In genomic region chr19:28727835-28728159, GRCh38 we compare ENCODE assay signal across 15 cellular contexts.
A peak's percentile ranks its signal among the peaks of the same experiment; 100 is the strongest.
DNase-seq lines count a peak whose midpoint lies in the region; ATAC-seq and TF ChIP-seq lines count a peak whose summit lies in the region.
"Had no signal": no experiment of that assay in that cellular context is flagged by ENCODE, and none has a peak within 500 bp of the region (broad histone marks: within the 10 kb centered on the region; RNA-seq: fewer than 3 reads in every experiment).

No MANE protein-coding gene starts in this region.

- H3F3A ChIP-seq in GM23338 (replicated peaks; ENCODE audit: low read depth): no peaks in the 10 kb centered on the region

- intact Hi-C loops in activated CD4-positive, alpha-beta T cell treated with anti-CD3 and anti-CD28 coated beads, Interleukin-2, amount 10 ng/mL, durations not matched to agents 24 days and 14 days (cut with micrococcal nuclease): loop anchor here (5.0 kb wide), 1 partner anchor 800 kb away; the partner anchor contains the start of gene VSTM2B
- intact Hi-C loops in dorsolateral prefrontal cortex (cut with DNase I): no loop called here
- intact Hi-C loops in OCI-LY7 (cut with micrococcal nuclease; ENCODE audit: unreplicated experiment): no loop called here

- H2BK12ac ChIP-seq in neuronal stem cell (ENCODE audit: low read length): no peak overlapping the region

- no peak overlapping the region for H3K23ac ChIP-seq in neuronal stem cell (ENCODE audit: low read depth, low read length, poor library complexity)

- H3K9me2 ChIP-seq in GM23338 (ENCODE audit: insufficient read depth) (no peaks in the 10 kb centered on the region), OCI-LY7 (ENCODE audit: insufficient read depth, low read length) (no peaks in the 10 kb centered on the region)

- H3K4ac ChIP-seq in neuronal stem cell (ENCODE audit: low read length): no peak overlapping the region

- no peak overlapping the region for H2BK15ac ChIP-seq in neuronal stem cell (ENCODE audit: low read length)

- CTCF ChIA-PET in OCI-LY7 (lab: Charles Lee; ENCODE audit: unreplicated experiment): no interaction called here

- H3K79me1 ChIP-seq in neuronal stem cell (ENCODE audit: low read depth, low read length): no peaks in the 10 kb centered on the region

- peaks cover 23% of the 10 kb centered on the region for H3K27me3 Mint-ChIP-seq in activated CD4-positive, alpha-beta T cell treated with anti-CD3 and anti-CD28 coated beads, Interleukin-2, amount 10 ng/mL, durations not matched to agents 24 days and 14 days
- H3K27me3 Mint-ChIP-seq in GM23338 (ENCODE audit: insufficient read depth, low read depth, poor library complexity): peaks cover 3% of the 10 kb centered on the region

- peak overlapping the region; percentile 92; the same call in 1 of the 2 replicates for H2AFZ ChIP-seq in GM23338
- no peak overlapping the region for H2AFZ ChIP-seq in neuronal stem cell (ENCODE audit: low read length)
- H2AFZ ChIP-seq in OCI-LY7 (ENCODE audit: low read length): no peak overlapping the region
- H2AFZ ChIP-seq: hepatocyte had no signal

- no CpG with 5 or more reads among the region's 6 CpGs for WGBS in neuronal stem cell (ENCODE audit: extremely low coverage in 2 of 2, insufficient read length in 2 of 2, insufficient replicate concordance in 1 of 2), 2 donors

- no peak overlapping the region for H3K27ac Mint-ChIP-seq in activated CD4-positive, alpha-beta T cell treated with anti-CD3 and anti-CD28 coated beads, Interleukin-2, amount 10 ng/mL, durations not matched to agents 24 days and 14 days
- H3K27ac Mint-ChIP-seq in GM23338: no peak overlapping the region
- H3K27ac Mint-ChIP-seq: activated CD8-positive, alpha-beta memory T cell treated with anti-CD3 and anti-CD28 coated beads, Interleukin-2, amount 10 ng/mL, durations not matched to agents 7 days and 5 days had no signal

- no peak overlapping the region for H2BK5ac ChIP-seq in neuronal stem cell (ENCODE audit: low read length)

- H3K4me1 Mint-ChIP-seq in activated CD4-positive, alpha-beta T cell treated with anti-CD3 and anti-CD28 coated beads, Interleukin-2, amount 10 ng/mL, durations not matched to agents 24 days and 14 days: no peaks in the 10 kb centered on the region
- H3K4me1 Mint-ChIP-seq in GM23338: no peaks in the 10 kb centered on the region; the same call in 2 of the 3 replicates
- H3K4me1 Mint-ChIP-seq: activated CD8-positive, alpha-beta memory T cell treated with anti-CD3 and anti-CD28 coated beads, Interleukin-2, amount 10 ng/mL, durations not matched to agents 7 days and 5 days had no signal

- H3K27me3 ChIP-seq in GM23338 (ENCODE audit: insufficient read depth) (peaks cover 8% of the 10 kb centered on the region; the same call in 1 of the 2 replicates), dorsolateral prefrontal cortex (peaks cover 0 to 51% (median 27%) of the 10 kb centered on the region in 45 donors), neuronal stem cell (ENCODE audit: control insufficient read depth in 3 of 3, insufficient read depth in 3 of 3, low read depth in 1 of 3, low read length in 3 of 3) (peaks cover 0 to 24% (median 2%) of the 10 kb centered on the region in 3 experiments)

- H3K27ac ChIP-seq in GM23338 (ENCODE audit: low read depth) (no peak overlapping the region), dorsolateral prefrontal cortex (no peak overlapping the region), neuronal stem cell (replicated peaks; ENCODE audit: low read length) (no peak overlapping the region), OCI-LY7 (ENCODE audit: low read depth, low read length, poor library complexity, severe bottlenecking) (no peak overlapping the region)
- H3K27ac ChIP-seq: hepatocyte, upper lobe of right lung had no signal

- no TSS peak for BruUV-seq in OCI-LY7 (replicated peaks; lab: Mats Ljungman, UMichigan)

- 0 out of 2 replicates have a peak, but pooled peaks cover 4% of the 10 kb centered on the region for H3K4me1 ChIP-seq in GM23338 (ENCODE audit: insufficient read depth)
- H3K4me1 ChIP-seq in neuronal stem cell (ENCODE audit: control insufficient read depth in 2 of 2, insufficient read depth in 1 of 2, low read depth in 1 of 2, low read length in 2 of 2): peaks cover 0 to 3% of the 10 kb centered on the region in 2 donors
- H3K4me1 ChIP-seq in OCI-LY7 (ENCODE audit: insufficient read depth, low read length, poor library complexity, severe bottlenecking): no peaks in the 10 kb centered on the region
- H3K4me1 ChIP-seq: upper lobe of right lung had no signal

- H3K4me3 Mint-ChIP-seq in activated CD4-positive, alpha-beta T cell treated with anti-CD3 and anti-CD28 coated beads, Interleukin-2, amount 10 ng/mL, durations not matched to agents 24 days and 14 days: peak overlapping the region; percentile 64
- peak overlapping the region; percentile 61 for H3K4me3 Mint-ChIP-seq in GM23338
- H3K4me3 Mint-ChIP-seq: activated CD8-positive, alpha-beta memory T cell treated with anti-CD3 and anti-CD28 coated beads, Interleukin-2, amount 10 ng/mL, durations not matched to agents 7 days and 5 days had no signal

- H2BK120ac ChIP-seq in neuronal stem cell (ENCODE audit: low read depth, low read length): no peak overlapping the region

- H3K9ac ChIP-seq in neuronal stem cell (ENCODE audit: low read depth, low read length, poor library complexity): no peak overlapping the region

- no peaks in the 10 kb centered on the region for H3K36me3 Mint-ChIP-seq in activated CD4-positive, alpha-beta T cell treated with anti-CD3 and anti-CD28 coated beads, Interleukin-2, amount 10 ng/mL, durations not matched to agents 24 days and 14 days (ENCODE audit: low read depth)
- peaks cover 12% of the 10 kb centered on the region; the same call in 2 of the 3 replicates for H3K36me3 Mint-ChIP-seq in GM23338 (ENCODE audit: low read depth)
- H3K36me3 Mint-ChIP-seq: activated CD8-positive, alpha-beta memory T cell treated with anti-CD3 and anti-CD28 coated beads, Interleukin-2, amount 10 ng/mL, durations not matched to agents 7 days and 5 days had no signal

- H4K8ac ChIP-seq in neuronal stem cell (ENCODE audit: low read depth, low read length): no peak overlapping the region

- POLR2A ChIA-PET in OCI-LY7 (lab: Charles Lee): no interaction called here

- H3K18ac ChIP-seq in neuronal stem cell (ENCODE audit: low read length): no peak overlapping the region

- DNase-seq in activated CD4-positive, alpha-beta T cell treated with anti-CD3 and anti-CD28 coated beads, Interleukin-2, amount 10 ng/mL, durations not matched to agents 24 days and 14 days: no peak
- DNase-seq in activated CD4-positive, alpha-beta T cell treated with anti-CD3 and anti-CD28 coated beads, Interleukin-2, amount 50 U/mL, for 48 hours: no peak
- DNase-seq in GM23338 (ENCODE audit: low spot score) (no peak), dorsolateral prefrontal cortex (no peak), neuronal stem cell (ENCODE audit: low spot score) (no peak), mucosa of gallbladder (ENCODE audit: low spot score) (no peak), OCI-LY7 (ENCODE audit: low spot score) (no peak), NCI-H82 treated with DMSO at 0.1 percent for 48 hours (lab: John Stamatoyannopoulos, UW; ENCODE audit: unreplicated experiment) (no peak)
- DNase-seq: activated CD8-positive, alpha-beta memory T cell treated with anti-CD3 and anti-CD28 coated beads, Interleukin-2, amount 10 ng/mL, durations not matched to agents 7 days and 5 days; effector CD4-positive, alpha-beta T cell; NCI-H1436 had no signal

- TF ChIP-seq CTCF in GM23338 (conservative IDR thresholded peaks at IDR 0.05; ENCODE audit: low read depth in 2 of 2) (peak in 1 of 2 experiments; percentile 7; a peak in 1 of 4 replicates), dorsolateral prefrontal cortex (IDR thresholded peaks at IDR 0.05 in 54 of 56, conservative IDR thresholded peaks at IDR 0.05 in 2 of 56; ENCODE audit: low read depth in 1 of 56, partially characterized antibody in 56 of 56) (peak in 2 of 56 donors; percentile 1), OCI-LY7 (conservative IDR thresholded peaks at IDR 0.05; ENCODE audit: low read length) (no peak)

- H3K4me3 ChIP-seq in GM23338 (peak overlapping the region; percentile 62; the same call in 1 of the 2 replicates), dorsolateral prefrontal cortex (peak overlapping the region in 30 of 59 donors; percentile 17 to 56 (median 42)), neuronal stem cell (ENCODE audit: low read length in 2 of 2) (no peak overlapping the region), OCI-LY7 (ENCODE audit: low read depth, low read length, poor library complexity, severe bottlenecking) (no peak overlapping the region)
- H3K4me3 ChIP-seq: hepatocyte, mucosa of descending colon had no signal

- H3K9me3 Mint-ChIP-seq in activated CD4-positive, alpha-beta T cell treated with anti-CD3 and anti-CD28 coated beads, Interleukin-2, amount 10 ng/mL, durations not matched to agents 24 days and 14 days: no peaks in the 10 kb centered on the region
- no peaks in the 10 kb centered on the region for H3K9me3 Mint-ChIP-seq in GM23338

- H3K4me2 ChIP-seq in GM23338: peak overlapping the region; percentile 53
- peak overlapping the region; percentile 84 for H3K4me2 ChIP-seq in neuronal stem cell (ENCODE audit: insufficient read depth, low read length, poor library complexity, severe bottlenecking)
- no peak overlapping the region for H3K4me2 ChIP-seq in OCI-LY7 (ENCODE audit: low read length)

- no peak for ATAC-seq in GM23338
- ATAC-seq: activated CD8-positive, alpha-beta memory T cell treated with anti-CD3 and anti-CD28 coated beads, Interleukin-2, amount 10 ng/mL, durations not matched to agents 7 days and 5 days; mucosa of descending colon; Right ventricle myocardium inferior had no signal

- no peak overlapping the region for H3K14ac ChIP-seq in neuronal stem cell (ENCODE audit: low read length)

- H2AK5ac ChIP-seq in neuronal stem cell (ENCODE audit: low read depth, low read length): no peak overlapping the region

- no peak overlapping the region for H4K91ac ChIP-seq in neuronal stem cell (ENCODE audit: low read depth, low read length, poor library complexity)

- H3K79me2 ChIP-seq in GM23338 (replicated peaks; ENCODE audit: insufficient read depth) (no peaks in the 10 kb centered on the region), OCI-LY7 (ENCODE audit: insufficient read depth, low read depth, low read length) (no peaks in the 10 kb centered on the region)
- H3K79me2 ChIP-seq: hepatocyte had no signal

- H3K9me3 ChIP-seq in neuronal stem cell (replicated peaks in 1 of 2; ENCODE audit: control insufficient read depth in 2 of 2, insufficient read depth in 1 of 2, low read depth in 1 of 2, low read length in 2 of 2): no peaks in the 10 kb centered on the region
- no peaks in the 10 kb centered on the region for H3K9me3 ChIP-seq in OCI-LY7 (ENCODE audit: low read length)
- H3K9me3 ChIP-seq: mucosa of descending colon, upper lobe of right lung had no signal

- H3K36me3 ChIP-seq in GM23338 (ENCODE audit: insufficient read depth): no peaks in the 10 kb centered on the region
- H3K36me3 ChIP-seq in neuronal stem cell (replicated peaks in 1 of 2; ENCODE audit: control insufficient read depth in 2 of 2, insufficient read depth in 2 of 2, low read length in 2 of 2): no peaks in the 10 kb centered on the region
- H3K36me3 ChIP-seq in OCI-LY7 (ENCODE audit: insufficient read depth, low read length): no peaks in the 10 kb centered on the region
- H3K36me3 ChIP-seq: upper lobe of right lung had no signal

- H4K20me1 ChIP-seq in GM23338 (replicated peaks; ENCODE audit: insufficient read depth) (no peaks in the 10 kb centered on the region; the same call in 1 of the 2 replicates), OCI-LY7 (ENCODE audit: insufficient read depth, low read length) (no peaks in the 10 kb centered on the region)

Comparison
In these comparisons a context has a peak if more than half of its experiments do, and no peak if none do; other contexts are left out.
1. H3K4me3 ChIP-seq: peak in GM23338 (single experiment) and dorsolateral prefrontal cortex (30 of 59); none in neuronal stem cell (0 of 2) and OCI-LY7 (single experiment).